Comparison of ENCODE assay signal across 22 cellular contexts in the genomic region with DNA sequence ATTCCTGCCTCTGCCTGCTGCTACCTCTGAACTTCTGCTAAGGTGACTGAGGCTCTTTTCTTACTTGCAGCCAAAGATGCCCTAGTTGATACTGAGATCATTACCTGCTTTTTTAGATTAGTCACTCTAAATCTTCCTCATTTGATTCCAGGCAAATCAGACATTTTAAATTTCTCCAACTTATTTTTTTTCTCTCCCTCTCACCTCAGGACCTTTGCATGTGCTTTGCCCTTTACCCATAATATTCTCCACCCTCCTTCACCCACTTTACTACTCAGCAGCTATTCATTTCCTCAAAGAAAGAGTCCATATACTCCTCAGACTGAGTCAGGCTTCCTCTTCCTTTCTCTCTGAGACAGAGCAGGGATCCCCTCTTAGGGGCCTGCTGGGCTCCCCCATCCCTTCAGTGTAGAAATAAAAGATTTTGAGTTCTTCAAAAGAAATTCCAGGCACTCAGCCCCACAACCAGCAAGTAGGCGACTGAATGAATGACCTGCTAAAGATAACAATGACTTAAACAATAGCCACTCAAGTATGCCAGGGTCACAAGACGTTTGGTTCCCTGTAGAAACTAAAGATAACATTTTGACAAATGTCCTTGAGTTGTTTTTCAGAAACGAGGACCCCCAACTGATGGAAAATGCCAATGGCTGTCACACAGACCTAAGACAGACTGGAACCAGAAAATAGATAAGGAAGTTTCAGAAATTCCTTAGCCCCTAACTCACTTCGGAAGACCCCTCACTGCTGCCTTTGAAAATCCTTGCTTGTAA.
A peak's percentile ranks its signal among the peaks of the same experiment; 100 is the strongest.
DNase-seq lines count a peak whose midpoint lies in the region; ATAC-seq, FAIRE-seq and TF ChIP-seq lines count a peak whose summit lies in the region.
"Had no signal": no experiment of that assay in that cellular context is flagged by ENCODE, and none has a peak within 500 bp of the region (broad histone marks: within the 10 kb centered on the region; RNA-seq: fewer than 3 reads in every experiment).

No MANE protein-coding gene starts in this region.

- H3K18ac ChIP-seq in H1 (ENCODE audit: extremely low read depth, low read length), result peak overlapping the region; percentile 95

- no peak overlapping the region for H4K8ac ChIP-seq in H1 (ENCODE audit: extremely low read depth, insufficient read depth, low read length)

- H2BK120ac ChIP-seq in H1 (replicated peaks; ENCODE audit: low read depth, low read length), result peak overlapping the region; percentile 95

- H2BK15ac ChIP-seq in H1 (ENCODE audit: low read length), result peak overlapping the region; percentile 97; the same call in 1 of the 2 replicates

- TF ChIP-seq POLR2A in H1 (IDR thresholded peaks at IDR 0.05; ENCODE audit: control extremely low read depth in 1 of 2, low read depth in 2 of 2, low read length in 2 of 2) (no peak), uterus (IDR thresholded peaks at IDR 0.05) (no peak), right lobe of liver (IDR thresholded peaks at IDR 0.05) (no peak)

- no peak overlapping the region for H3K23ac ChIP-seq in H1 (ENCODE audit: insufficient read length)

- peak overlapping the region; percentile 65 for H3K56ac ChIP-seq in H1 (replicated peaks; ENCODE audit: insufficient read length, low read depth, low read length)

- POLR2A ChIA-PET in H1 (lab: Charles Lee; ENCODE audit: partially characterized antibody), result interaction anchor here (1.9 kb wide), 1 partner anchor 8 kb away, joined by 6 read pairs; no protein-coding TSS in a partner anchor

- no peaks in the 10 kb centered on the region for H3K36me3 ChIP-seq in HUES48 (ENCODE audit: control insufficient read depth, insufficient read depth, low read length)
- H3K36me3 ChIP-seq in H1 (ENCODE audit: control insufficient read depth in 2 of 4, insufficient read depth in 4 of 4, low read length in 3 of 4), result no peaks in the 10 kb centered on the region
- no peaks in the 10 kb centered on the region for H3K36me3 ChIP-seq in iPS-20b (ENCODE audit: insufficient read depth, low read depth, low read length)
- no peaks in the 10 kb centered on the region for H3K36me3 ChIP-seq in uterus
- no peaks in the 10 kb centered on the region for H3K36me3 ChIP-seq in right lobe of liver
- H3K36me3 ChIP-seq: BLaER1, Peyer's patch had no signal

- intact Hi-C loops in uterus (cut with DNase I; ENCODE audit: low total_unique reads), result no loop called here
- intact Hi-C loops in right lobe of liver (cut with DNase I), result no loop called here

- H3K27ac ChIP-seq in HUES48 (ENCODE audit: low read depth, low read length) (peak overlapping the region; percentile 95), H1 (ENCODE audit: low read depth, low read length) (peak overlapping the region; percentile 65), iPS-20b (ENCODE audit: low read length) (peak overlapping the region; percentile 92), uterus (no peak overlapping the region), right lobe of liver (no peak overlapping the region)
- H3K27ac ChIP-seq: BLaER1, GM23248, Peyer's patch had no signal

- no peaks in the 10 kb centered on the region for H3K23me2 ChIP-seq in H1 (ENCODE audit: low read depth, low read length)

- H3K4ac ChIP-seq in H1 (replicated peaks; ENCODE audit: insufficient read length, low read depth, low read length), result peak overlapping the region; percentile 34

- no peak for FAIRE-seq in H1 (lab: Jason Lieb, UNC)
- FAIRE-seq: GM12892 had no signal

- H3K14ac ChIP-seq in H1 (ENCODE audit: insufficient read length), result peak overlapping the region; percentile 96

- H3K4me2 ChIP-seq in H1 (ENCODE audit: insufficient read depth in 1 of 2, low read depth in 2 of 2, low read length in 2 of 2), result peak overlapping the region; percentile 44 to 64; a peak in 3 of 4 replicates
- H3K4me2 ChIP-seq: BLaER1 had no signal

- no peaks in the 10 kb centered on the region for H3K79me2 ChIP-seq in H1 (ENCODE audit: control insufficient read depth in 1 of 2, insufficient read depth in 2 of 2, low read length in 2 of 2)

- peak overlapping the region; percentile 88 for H4K5ac ChIP-seq in H1 (ENCODE audit: insufficient read length, low read depth, low read length)

- H3K9me3 ChIP-seq in HUES48 (ENCODE audit: control insufficient read depth, insufficient read depth, low read length) (no peaks in the 10 kb centered on the region), H1 (ENCODE audit: insufficient read depth in 2 of 2, low read depth in 1 of 2, low read length in 1 of 2) (no peaks in the 10 kb centered on the region), iPS-20b (ENCODE audit: insufficient read depth, low read depth, low read length) (no peaks in the 10 kb centered on the region), uterus (no peaks in the 10 kb centered on the region), right lobe of liver (no peaks in the 10 kb centered on the region)
- H3K9me3 ChIP-seq: BLaER1, Caco-2, Peyer's patch had no signal

- peak overlapping the region; percentile 95 for H4K91ac ChIP-seq in H1 (replicated peaks; ENCODE audit: insufficient read length, low read length)

- peak overlapping the region; percentile 97; the same call in 1 of the 2 replicates for H2BK5ac ChIP-seq in H1 (ENCODE audit: low read depth, low read length)

- no peak for ATAC-seq in right lobe of liver
- ATAC-seq: SK-N-SH treated with all-trans-retinoic acid at 6 μM for 48 hours had no signal

- H3K4me1 ChIP-seq in HUES48 (ENCODE audit: control insufficient read depth, insufficient read depth, low read length) (peaks cover 40% of the 10 kb centered on the region), H1 (replicated peaks in 1 of 4; ENCODE audit: control insufficient read depth in 3 of 4, insufficient read depth in 4 of 4, low read length in 3 of 4) (peaks cover 7 to 18% (median 12%) of the 10 kb centered on the region in 4 experiments; a peak in 6 of 7 replicates), iPS-20b (ENCODE audit: insufficient read depth, low read length) (peaks cover 21% of the 10 kb centered on the region; the same call in 1 of the 2 replicates), uterus (no peaks in the 10 kb centered on the region), right lobe of liver (no peaks in the 10 kb centered on the region)
- H3K4me1 ChIP-seq: BLaER1, Caco-2, Peyer's patch had no signal

- TF ChIP-seq RAD21 in H1 (IDR thresholded peaks at IDR 0.05 in 1 of 2, conservative IDR thresholded peaks at IDR 0.05 in 1 of 2; ENCODE audit: low read depth in 2 of 2, low read length in 2 of 2), result no peak

- no peak for TF ChIP-seq CTCF in H1 (IDR thresholded peaks at IDR 0.05; ENCODE audit: control extremely low read depth in 1 of 3, insufficient read depth in 1 of 3, low read depth in 1 of 3, low read length in 3 of 3)
- TF ChIP-seq CTCF in uterus (IDR thresholded peaks at IDR 0.05), result no peak
- TF ChIP-seq CTCF in right lobe of liver (IDR thresholded peaks at IDR 0.05), result no peak

- 40% methylated on average over 4 of the region's 4 CpGs; no CpG with 5 or more reads in 1 of the 2 experiments for WGBS in H1 (ENCODE audit: extremely low coverage in 1 of 2, insufficient coverage in 1 of 2, insufficient read length in 1 of 2, insufficient replicate concordance in 2 of 2, low coverage in 1 of 2, low lambda C conversion rate in 2 of 2, missing lambda C conversion rate in 1 of 2), 2 experiments
- 39% methylated on average over 4 of the region's 4 CpGs for WGBS in right lobe of liver (ENCODE audit: insufficient coverage, low coverage, low lambda C conversion rate, missing lambda C conversion rate)

- H2AFZ ChIP-seq in H1 (ENCODE audit: low read length), result no peak overlapping the region
- H2AFZ ChIP-seq: GM23248 had no signal

- H3K4me3 ChIP-seq in HUES48 (ENCODE audit: low read depth, low read length) (no peak overlapping the region), H1 (ENCODE audit: extremely low read depth in 1 of 4, insufficient read depth in 2 of 4, low read depth in 3 of 4, low read length in 4 of 4) (peak overlapping the region in 2 of 4 experiments; percentile 12 to 14; a peak in 2 of 8 replicates), iPS-20b (ENCODE audit: low read length) (peak overlapping the region; percentile 32), uterus (no peak overlapping the region), right lobe of liver (no peak overlapping the region)
- H3K4me3 ChIP-seq: BLaER1, GM23248, Peyer's patch had no signal

- no peaks in the 10 kb centered on the region for H3K79me1 ChIP-seq in H1 (ENCODE audit: low read depth, low read length)

- peak overlapping the region; percentile 92 for H2BK20ac ChIP-seq in H1 (ENCODE audit: low read length)

- peak overlapping the region; percentile 99 for H2BK12ac ChIP-seq in H1 (ENCODE audit: low read depth, low read length)

- H3K27me3 ChIP-seq in HUES48 (ENCODE audit: control insufficient read depth, insufficient read depth, low read length) (no peaks in the 10 kb centered on the region), H1 (replicated peaks in 1 of 4; ENCODE audit: control insufficient read depth in 3 of 4, extremely low read depth in 1 of 4, insufficient read depth in 3 of 4, low read length in 3 of 4) (no peaks in the 10 kb centered on the region), iPS-20b (ENCODE audit: insufficient read depth, low read length) (no peaks in the 10 kb centered on the region), uterus (no peaks in the 10 kb centered on the region), right lobe of liver (no peaks in the 10 kb centered on the region)
- H3K27me3 ChIP-seq: BLaER1, Peyer's patch had no signal

- CTCF ChIA-PET in H1 (lab: Charles Lee; ENCODE audit: partially characterized antibody), result interaction anchor here (0.6 to 1.2 kb wide), 2 partner anchors 20 to 39 kb away, joined by 4 to 8 read pairs; no protein-coding TSS in a partner anchor

- H2AK5ac ChIP-seq in H1 (ENCODE audit: low read depth, low read length), result peak overlapping the region; percentile 99

- DNase-seq in H1 (ENCODE audit: low read depth in 1 of 2, low spot score in 2 of 2) (no peak), NCI-H1092 treated with DMSO at 0.1 percent for 48 hours (lab: John Stamatoyannopoulos, UW) (no peak), uterus (no peak), retina (no peak), right lobe of liver (no peak)
- DNase-seq: CD4-positive, alpha-beta T cell; DND-41; GM23248; Karpas-422; NCI-H1694; NCI-H2081; NCI-H2171; NCI-H345; NCI-H524 treated with DMSO at 0.1 percent for 48 hours; NCI-H82; Peyer's patch had no signal

- H3K9ac ChIP-seq in HUES48 (ENCODE audit: low read depth, low read length) (peak overlapping the region; percentile 38; the same call in 1 of the 2 replicates), H1 (replicated peaks in 1 of 4; ENCODE audit: extremely low read depth in 1 of 4, low read depth in 3 of 4, low read length in 3 of 4) (peak overlapping the region in 1 of 4 experiments; percentile 20; a peak in 1 of 7 replicates), iPS-20b (ENCODE audit: low read depth, low read length) (peak overlapping the region; percentile 60; the same call in 1 of the 2 replicates)
- H3K9ac ChIP-seq: BLaER1, GM23248 had no signal

- TF ChIP-seq EP300 in H1 (IDR thresholded peaks at IDR 0.05; ENCODE audit: borderline replicate concordance in 1 of 2, low read depth in 2 of 2, low read length in 2 of 2), result no peak

- H4K20me1 ChIP-seq in H1 (replicated peaks in 1 of 2; ENCODE audit: control insufficient read depth in 1 of 2, insufficient read depth in 2 of 2, low read length in 2 of 2), result no peaks in the 10 kb centered on the region
- H4K20me1 ChIP-seq: BLaER1 had no signal

TF ChIP-seq in H1, 55 proteins besides CTCF, POLR2A, EP300 and RAD21 (continues in another document):
- peak in 1 of 2 experiments; percentile 86; a peak in 1 of 4 replicates for TF ChIP-seq HDAC2 (IDR thresholded peaks at IDR 0.05; ENCODE audit: borderline replicate concordance in 1 of 2, low read depth in 2 of 2, low read length in 2 of 2)

Comparison
In these comparisons a context has a peak if more than half of its experiments do, and no peak if none do; other contexts are left out.
1. H3K27ac ChIP-seq: peak in HUES48 (single experiment), H1 (single experiment) and iPS-20b (single experiment); none in uterus (0 of 2) and right lobe of liver (0 of 3).